Comparison of ENCODE assay signal across 8 cellular contexts in genomic region chr18:12038661-12039417, GRCh38. TPM values are rescaled to one million over a fixed set of nuclear protein-coding genes. Genes with fewer than 3 reads are reported as not detected.
DNase-seq lines count a peak whose midpoint lies in the region; ATAC-seq and TF ChIP-seq lines count a peak whose summit lies in the region.

No MANE protein-coding gene starts in this region.

- no peaks in the 10 kb centered on the region for H3K27me3 ChIP-seq in lung (ENCODE audit: control insufficient read depth, insufficient read depth)

- peaks cover 6% of the 10 kb centered on the region for H3K4me1 Mint-ChIP-seq in activated CD8-positive, alpha-beta T cell treated with anti-CD3 and anti-CD28 coated beads for 36 hours (ENCODE audit: low read depth)

- H3K27ac ChIP-seq in lung (ENCODE audit: low read depth in 1 of 2, low read length in 1 of 2) = no peak overlapping the region

- 2 to 3% methylated on average over 57 to 70 of the region's 70 CpGs for WGBS in lung, 2 donors

- ATAC-seq in GM18867 (IDR thresholded peaks at IDR 0.05; ENCODE audit: unreplicated experiment) (peak; percentile 79), HG03196 (IDR thresholded peaks at IDR 0.05; ENCODE audit: unreplicated experiment) (peak; percentile 77), lung (ENCODE audit: insufficient read depth, low FRiP score) (peak; percentile 93)
- ATAC-seq in activated CD8-positive, alpha-beta T cell treated with anti-CD3 and anti-CD28 coated beads for 36 hours = peak; percentile 93

- peak overlapping the region; percentile 58 for H3K4me3 Mint-ChIP-seq in activated CD8-positive, alpha-beta T cell treated with anti-CD3 and anti-CD28 coated beads for 36 hours

- TF ChIP-seq CTCF in activated CD8-positive, alpha-beta T cell treated with anti-CD3 and anti-CD28 coated beads for 36 hours (IDR thresholded peaks at IDR 0.05) = peak; percentile 99
- peak; percentile 99 for TF ChIP-seq CTCF in lung (IDR thresholded peaks at IDR 0.05; ENCODE audit: control extremely low read depth, extremely low read depth)

- CTCF ChIA-PET in activated CD8-positive, alpha-beta T cell treated with anti-CD3 and anti-CD28 coated beads for 36 hours (lab: Charles Lee) = interaction anchor here (0.6 to 5.3 kb wide), 24 partner anchors 9 to 384 kb away, joined by 3 to 90 read pairs (median 4); no protein-coding TSS in a partner anchor

- H3K36me3 ChIP-seq in lung (ENCODE audit: control insufficient read depth in 2 of 2, insufficient read depth in 2 of 2, low read length in 2 of 2) = peaks cover 0 to 3% of the 10 kb centered on the region in 2 donors

- no peaks in the 10 kb centered on the region for H3K9me3 Mint-ChIP-seq in activated CD8-positive, alpha-beta T cell treated with anti-CD3 and anti-CD28 coated beads for 36 hours

- peaks cover 0 to 4% of the 10 kb centered on the region in 2 donors for H3K4me1 ChIP-seq in lung (ENCODE audit: control insufficient read depth in 2 of 2, insufficient read depth in 2 of 2, low read length in 2 of 2)

- H3K36me3 Mint-ChIP-seq in activated CD8-positive, alpha-beta T cell treated with anti-CD3 and anti-CD28 coated beads for 36 hours (ENCODE audit: low read depth) = no peaks in the 10 kb centered on the region

- peak overlapping the region; percentile 50 for H3K4me3 ChIP-seq in lung

- H3K27me3 Mint-ChIP-seq in activated CD8-positive, alpha-beta T cell treated with anti-CD3 and anti-CD28 coated beads for 36 hours = peaks cover 11% of the 10 kb centered on the region

- DNase-seq in AG08396 (ENCODE audit: low spot score) = peak; percentile 91
- peak; percentile 56 for DNase-seq in NCI-H748 treated with DMSO at 0.1 percent for 48 hours (lab: John Stamatoyannopoulos, UW)
- peak; percentile 74 for DNase-seq in activated CD8-positive, alpha-beta T cell treated with anti-CD3 and anti-CD28 coated beads for 36 hours
- peak; percentile 65 for DNase-seq in effector CD4-positive, alpha-beta T cell
- DNase-seq in lung (ENCODE audit: low spot score) = peak; percentile 85
- peak; percentile 68 to 69 for DNase-seq in stimulated activated CD4-positive, alpha-beta T cell treated with anti-CD3 and anti-CD28 coated beads, Interleukin-4, amount 100 ng/mL, for 48 hours (ENCODE audit: low read depth in 2 of 2)

- intact Hi-C loops in activated CD8-positive, alpha-beta T cell treated with anti-CD3 and anti-CD28 coated beads for 36 hours (cut with micrococcal nuclease) = loop anchor here (2.0 to 5.0 kb wide), 2 partner anchors 100 to 307 kb away; no protein-coding TSS in a partner anchor

- no peaks in the 10 kb centered on the region for H3K9me3 ChIP-seq in lung (ENCODE audit: control insufficient read depth in 2 of 2, insufficient read depth in 1 of 2, low read length in 1 of 2)

- POLR2A ChIA-PET in activated CD8-positive, alpha-beta T cell treated with anti-CD3 and anti-CD28 coated beads for 36 hours (lab: Charles Lee) = interaction anchor here (0.7 to 0.9 kb wide), 2 partner anchors 44 to 131 kb away, joined by 3 read pairs; partner anchors contain the start of gene MPPE1

- no peak overlapping the region for H3K27ac Mint-ChIP-seq in activated CD8-positive, alpha-beta T cell treated with anti-CD3 and anti-CD28 coated beads for 36 hours

RNA-seq across cellular contexts. Expression of gene ANKRD62, which starts 54.8 kb away (rescaled TPM):
- not detected for total RNA-seq in activated CD8-positive, alpha-beta T cell treated with anti-CD3 and anti-CD28 coated beads for 36 hours
- total RNA-seq in lung = under 1 TPM; 0.06 to 0.09 TPM
- polyA plus RNA-seq in lung = under 1 TPM in 1 of 2 donors, not detected in 1; 0.12 TPM

RNA-seq across cellular contexts. Expression of gene IMPA2, which starts 57.5 kb away (rescaled TPM):
- total RNA-seq in activated CD8-positive, alpha-beta T cell treated with anti-CD3 and anti-CD28 coated beads for 36 hours = 10 to 100 TPM; 17.7 to 20.8 TPM
- 10 to 100 TPM; 60.8 to 62.2 TPM for total RNA-seq in lung
- polyA plus RNA-seq in lung = 10 to 100 TPM; 43.4 to 65.4 TPM
